ENCODE assay signal across 15 cellular contexts in the genomic region with DNA sequence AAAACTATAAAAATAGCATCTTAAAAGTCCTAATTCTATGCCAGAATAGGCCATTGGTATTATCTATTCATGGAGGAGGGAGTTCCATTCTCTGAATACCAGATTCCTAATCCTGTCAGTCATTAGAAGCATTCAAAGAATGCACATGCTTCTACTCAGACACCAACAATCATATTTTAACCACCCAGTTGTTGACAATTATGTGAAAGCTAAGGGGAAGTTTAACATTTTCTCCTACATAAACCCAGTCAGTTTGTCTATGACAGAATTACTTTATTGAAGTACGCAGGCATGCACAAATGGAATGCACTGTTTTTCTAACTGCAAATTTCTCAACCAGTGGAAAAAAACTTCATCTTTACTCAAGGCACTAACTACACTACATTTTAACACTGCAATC.
DNase-seq lines count a peak whose midpoint lies in the region; ATAC-seq, FAIRE-seq and TF ChIP-seq lines count a peak whose summit lies in the region.
"Had no signal": no experiment of that assay in that cellular context is flagged by ENCODE, and none has a peak within 500 bp of the region (broad histone marks: within the 10 kb centered on the region; RNA-seq: fewer than 3 reads in every experiment).

No MANE protein-coding gene starts in this region.

- peak; percentile 97 for FAIRE-seq in astrocyte (lab: Jason Lieb, UNC)
- FAIRE-seq: GM12878 had no signal

- H4K20me1 ChIP-seq in astrocyte (ENCODE audit: insufficient read depth, low read length) = peaks cover 37% of the 10 kb centered on the region

- no peak for ATAC-seq in activated T-cell treated with anti-CD3 and anti-CD28 coated beads, Interleukin-2, amount 50 U/mL, for 72 hours (replicated peaks in 1 of 2)
- ATAC-seq: GM12878 had no signal

- H3K27me3 Mint-ChIP-seq in astrocyte (ENCODE audit: low read depth, unreplicated experiment) = no peaks in the 10 kb centered on the region
- no peaks in the 10 kb centered on the region for H3K27me3 Mint-ChIP-seq in activated T-cell treated with anti-CD3 and anti-CD28 coated beads, Interleukin-2, amount 50 U/mL, for 72 hours (ENCODE audit: low read depth)

- no peak overlapping the region for H3K4me3 ChIP-seq in astrocyte (ENCODE audit: insufficient read depth, low read depth, low read length)
- H3K4me3 ChIP-seq: GM12878, SK-N-MC, transverse colon had no signal

- peaks cover 35% of the 10 kb centered on the region for H3K36me3 ChIP-seq in astrocyte (ENCODE audit: insufficient read depth, low read length)

- no peaks in the 10 kb centered on the region for H3K9me3 Mint-ChIP-seq in astrocyte (ENCODE audit: unreplicated experiment)
- H3K9me3 Mint-ChIP-seq in activated T-cell treated with anti-CD3 and anti-CD28 coated beads, Interleukin-2, amount 50 U/mL, for 72 hours = peaks cover 0 to 4% of the 10 kb centered on the region in 2 donors
- H3K9me3 Mint-ChIP-seq: neural crest cell had no signal

- H3K27me3 ChIP-seq in astrocyte (ENCODE audit: insufficient read depth, low read length) = no peaks in the 10 kb centered on the region
- H3K27me3 ChIP-seq: transverse colon had no signal

- DNase-seq in GM03348 (ENCODE audit: low spot score) = peak; percentile 66
- peak; percentile 93 for DNase-seq in astrocyte (ENCODE audit: low read depth)
- peak; percentile 61 for DNase-seq in hepatic stellate cell (ENCODE audit: low spot score)
- peak; percentile 46 for DNase-seq in stromal cell of bone marrow (ENCODE audit: low read depth)
- no peak for DNase-seq in activated T-cell treated with anti-CD3 and anti-CD28 coated beads, Interleukin-2, amount 50 U/mL, for 72 hours
- no peak for DNase-seq in NAMALWA (ENCODE audit: low spot score)
- DNase-seq in C1 segment of cervical spinal cord (lab: John Stamatoyannopoulos, UW) = no peak
- no peak for DNase-seq in LoVo (ENCODE audit: low spot score)
- DNase-seq: DMS153, left cardiac atrium, transverse colon had no signal

- no peak overlapping the region for H3K4me3 Mint-ChIP-seq in astrocyte (ENCODE audit: unreplicated experiment)
- H3K4me3 Mint-ChIP-seq in activated T-cell treated with anti-CD3 and anti-CD28 coated beads, Interleukin-2, amount 50 U/mL, for 72 hours = no peak overlapping the region
- H3K4me3 Mint-ChIP-seq: activated naive CD4-positive, alpha-beta T cell treated with anti-CD3 and anti-CD28 coated beads, Interleukin-2, amount 50 U/mL, for 24 hours; neural crest cell had no signal

- no peaks in the 10 kb centered on the region for H3K9me3 ChIP-seq in astrocyte (ENCODE audit: insufficient read depth, low read depth, low read length)
- H3K9me3 ChIP-seq: transverse colon had no signal

- H2AFZ ChIP-seq in astrocyte (ENCODE audit: low read depth, low read length) = no peak overlapping the region

- peaks cover 52% of the 10 kb centered on the region for H3K4me1 Mint-ChIP-seq in astrocyte (ENCODE audit: low read depth, unreplicated experiment)
- peaks cover 5% of the 10 kb centered on the region for H3K4me1 Mint-ChIP-seq in activated T-cell treated with anti-CD3 and anti-CD28 coated beads, Interleukin-2, amount 50 U/mL, for 72 hours (ENCODE audit: low read depth)
- H3K4me1 Mint-ChIP-seq: activated naive CD4-positive, alpha-beta T cell treated with anti-CD3 and anti-CD28 coated beads, Interleukin-2, amount 50 U/mL, for 24 hours had no signal

- peaks cover 22% of the 10 kb centered on the region for H3K79me2 ChIP-seq in astrocyte (ENCODE audit: insufficient read depth, low read length)

- H3K4me1 ChIP-seq in astrocyte (ENCODE audit: insufficient read depth, low read length) = peaks cover 38% of the 10 kb centered on the region

- peak overlapping the region; percentile 81 for H3K27ac Mint-ChIP-seq in astrocyte (ENCODE audit: unreplicated experiment)
- H3K27ac Mint-ChIP-seq in activated T-cell treated with anti-CD3 and anti-CD28 coated beads, Interleukin-2, amount 50 U/mL, for 72 hours = no peak overlapping the region
- H3K27ac Mint-ChIP-seq: activated naive CD4-positive, alpha-beta T cell treated with anti-CD3 and anti-CD28 coated beads, Interleukin-2, amount 50 U/mL, for 24 hours had no signal

- peak overlapping the region; percentile 46 for H3K4me2 ChIP-seq in astrocyte (ENCODE audit: low read length)

- H3K9ac ChIP-seq in astrocyte (ENCODE audit: low read length) = no peak overlapping the region

- peak overlapping the region; percentile 77 for H3K27ac ChIP-seq in astrocyte (ENCODE audit: low read depth, low read length)
- H3K27ac ChIP-seq: SK-N-MC, transverse colon had no signal

- TF ChIP-seq CTCF in astrocyte (IDR thresholded peaks at IDR 0.05; ENCODE audit: insufficient read depth, low read depth, low read length) = no peak

- H3K36me3 Mint-ChIP-seq in astrocyte (ENCODE audit: low read depth, unreplicated experiment) = peaks cover 33% of the 10 kb centered on the region
- no peaks in the 10 kb centered on the region for H3K36me3 Mint-ChIP-seq in activated T-cell treated with anti-CD3 and anti-CD28 coated beads, Interleukin-2, amount 50 U/mL, for 72 hours (ENCODE audit: insufficient read depth in 2 of 2)
- H3K36me3 Mint-ChIP-seq: activated naive CD4-positive, alpha-beta T cell treated with anti-CD3 and anti-CD28 coated beads, Interleukin-2, amount 50 U/mL, for 24 hours had no signal

Comparison
In these comparisons a context has a peak if more than half of its experiments do, and no peak if none do; other contexts are left out.
1. DNase-seq: peak in GM03348 (single experiment), astrocyte (single experiment), hepatic stellate cell (single experiment) and stromal cell of bone marrow (single experiment); none in activated T-cell treated with anti-CD3 and anti-CD28 coated beads, Interleukin-2, amount 50 U/mL, for 72 hours (0 of 2), NAMALWA (single experiment), C1 segment of cervical spinal cord (0 of 14) and LoVo (single experiment).